In genomic region chr18:32019251-32019943, GRCh38 we compare ENCODE assay signal across 8 cellular contexts. TPM values are rescaled to one million over a fixed set of nuclear protein-coding genes. Genes with fewer than 3 reads are reported as not detected.
DNase-seq lines count a peak whose midpoint lies in the region; ATAC-seq and TF ChIP-seq lines count a peak whose summit lies in the region.

No MANE protein-coding gene starts in this region.

- H3K4me3 ChIP-seq in DOHH2 (ENCODE audit: low read length) (peak overlapping the region; percentile 73), hepatocyte (peak overlapping the region; percentile 57)

- TF ChIP-seq CTCF in DOHH2 (IDR thresholded peaks at IDR 0.05; ENCODE audit: low read depth, low read length, poor library complexity, severe bottlenecking) (no peak), hepatocyte (IDR thresholded peaks at IDR 0.05; ENCODE audit: poor library complexity) (no peak)

- H3K4me2 ChIP-seq in DOHH2 (ENCODE audit: low read length) (peak overlapping the region; percentile 89), hepatocyte (peak overlapping the region; percentile 99)

- H3K27me3 ChIP-seq in DOHH2 (ENCODE audit: control insufficient read depth, low read length) (peaks cover 36% of the 10 kb centered on the region), hepatocyte (peaks cover 3% of the 10 kb centered on the region)

- no peaks in the 10 kb centered on the region for H3K36me3 ChIP-seq in DOHH2 (ENCODE audit: control insufficient read depth, low read length)
- no peaks in the 10 kb centered on the region for H3K36me3 ChIP-seq in hepatocyte (replicated peaks; ENCODE audit: insufficient read depth, low read depth)

- H3K9me3 ChIP-seq in DOHH2 (ENCODE audit: control insufficient read depth, insufficient read depth, low read length) = no peaks in the 10 kb centered on the region
- H3K9me3 ChIP-seq in hepatocyte (ENCODE audit: low read depth) = no peaks in the 10 kb centered on the region

- no peaks in the 10 kb centered on the region for H3F3A ChIP-seq in DOHH2 (ENCODE audit: control insufficient read depth, insufficient read depth)

- WGBS in hepatocyte (ENCODE audit: low lambda C conversion rate, missing lambda C conversion rate) = 3% methylated on average over 31 of the region's 31 CpGs

- H3K27ac ChIP-seq in DOHH2 (ENCODE audit: low read depth, low read length) = no peak overlapping the region
- peak overlapping the region; percentile 89 for H3K27ac ChIP-seq in angular gyrus (ENCODE audit: low read depth, low read length)
- no peak overlapping the region for H3K27ac ChIP-seq in hepatocyte

- DNase-seq in HPDE6-E6E7 (ENCODE audit: extremely low spot score) (peak; percentile 31), T follicular helper cell (ENCODE audit: low read depth) (peak; percentile 54), hepatocyte (ENCODE audit: low spot score) (peak; percentile 42), renal cortical epithelial cell (ENCODE audit: low read depth) (peak; percentile 14)

- no peaks in the 10 kb centered on the region; the same call in 1 of the 2 replicates for H4K20me1 ChIP-seq in DOHH2 (ENCODE audit: control insufficient read depth, insufficient read depth, low read depth, low read length)
- H4K20me1 ChIP-seq in hepatocyte (ENCODE audit: insufficient read depth, poor library complexity, severe bottlenecking) = no peaks in the 10 kb centered on the region

- H2AFZ ChIP-seq in hepatocyte = peak overlapping the region; percentile 92

- H3K9me2 ChIP-seq in DOHH2 (replicated peaks; ENCODE audit: control insufficient read depth, low read length) = no peaks in the 10 kb centered on the region
- no peaks in the 10 kb centered on the region for H3K9me2 ChIP-seq in hepatocyte (replicated peaks; ENCODE audit: insufficient read depth)

- no peaks in the 10 kb centered on the region for H3K79me2 ChIP-seq in DOHH2 (ENCODE audit: control insufficient read depth, low read length)
- H3K79me2 ChIP-seq in hepatocyte = no peaks in the 10 kb centered on the region

- no peak for ATAC-seq in HG03039 (IDR thresholded peaks at IDR 0.05; ENCODE audit: unreplicated experiment)
- ATAC-seq in HG03280 (IDR thresholded peaks at IDR 0.05; ENCODE audit: unreplicated experiment) = no peak

- H3K4me1 ChIP-seq in DOHH2 (ENCODE audit: control insufficient read depth, low read length) (peaks cover 21% of the 10 kb centered on the region), hepatocyte (ENCODE audit: insufficient read depth) (peaks cover 21% of the 10 kb centered on the region)

RNA-seq across cellular contexts. Expression of gene RNF125, which starts 0.8 kb away (rescaled TPM):
- total RNA-seq in hepatocyte (1.1 and 2.1 TPM in 2 replicates), renal cortical epithelial cell (1.5 and 4.0 TPM in 2 replicates)
- 0.64 and 0.88 TPM in 2 replicates for polyA plus RNA-seq in hepatocyte
